In the genomic region with DNA sequence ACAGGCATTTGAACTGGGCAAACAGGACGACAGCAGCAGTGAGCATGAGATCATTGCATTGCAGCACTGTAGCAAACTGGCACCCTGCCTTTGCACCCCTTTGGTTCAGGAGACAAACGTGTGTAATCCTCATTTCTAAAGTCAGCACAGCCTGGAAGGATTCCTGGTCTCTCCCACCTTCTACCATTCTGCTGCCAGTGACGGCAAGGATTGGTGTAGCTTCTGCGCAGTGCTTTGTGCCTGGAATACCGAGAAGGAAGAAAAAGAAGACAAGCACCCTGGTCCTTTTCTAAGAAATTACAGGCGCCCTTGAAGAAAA, we compare ENCODE assay signal across 8 cellular contexts.
DNase-seq lines count a peak whose midpoint lies in the region; ATAC-seq, FAIRE-seq and TF ChIP-seq lines count a peak whose summit lies in the region.

No MANE protein-coding gene starts in this region.

- H3K27ac Mint-ChIP-seq in HFFc6 = peak overlapping the region; percentile 96

- H3K27me3 ChIP-seq in effector memory CD4-positive, alpha-beta T cell (replicated peaks; ENCODE audit: control insufficient read depth, insufficient read depth, low read length, poor library complexity, severe bottlenecking) = no peaks in the 10 kb centered on the region

- ATAC-seq in HG02759 (IDR thresholded peaks at IDR 0.05; ENCODE audit: unreplicated experiment) (no peak), HG03175 (IDR thresholded peaks at IDR 0.05; ENCODE audit: unreplicated experiment) (no peak)

- H3K4me3 Mint-ChIP-seq in HFFc6 = peak overlapping the region; percentile 95

- peak overlapping the region; percentile 37 for H3K4me3 ChIP-seq in astrocyte of the spinal cord (ENCODE audit: low read depth, low read length)
- H3K4me3 ChIP-seq in effector memory CD4-positive, alpha-beta T cell (ENCODE audit: insufficient read depth, low read depth, low read length, poor library complexity, severe bottlenecking) = no peak overlapping the region

- no peaks in the 10 kb centered on the region for H3K27me3 Mint-ChIP-seq in HFFc6 (ENCODE audit: insufficient read depth)

- no peaks in the 10 kb centered on the region for H3K4me1 ChIP-seq in effector memory CD4-positive, alpha-beta T cell (ENCODE audit: control insufficient read depth, insufficient read depth, low read length, poor library complexity, severe bottlenecking)

- no peaks in the 10 kb centered on the region for H3K9me3 Mint-ChIP-seq in HFFc6

- TF ChIP-seq CTCF in HFFc6 (IDR thresholded peaks at IDR 0.05) = no peak
- no peak for TF ChIP-seq CTCF in astrocyte of the spinal cord (IDR thresholded peaks at IDR 0.05; ENCODE audit: low read depth, low read length)

- DNase-seq in HFFc6 (peak; percentile 87), astrocyte of the spinal cord (ENCODE audit: low read depth, low spot score) (peak; percentile 88), iPS-NIHi11 (ENCODE audit: low spot score) (peak; percentile 14), superior temporal gyrus (ENCODE audit: extremely low spot score) (peak; percentile 93), HTR-8/SVneo (ENCODE audit: insufficient read length, low spot score) (no peak)
- no peak for DNase-seq in effector memory CD4-positive, alpha-beta T cell

- no peak overlapping the region for H3K27ac ChIP-seq in effector memory CD4-positive, alpha-beta T cell (ENCODE audit: insufficient read depth, low read length, poor library complexity, severe bottlenecking)

- no peaks in the 10 kb centered on the region for H3K36me3 ChIP-seq in effector memory CD4-positive, alpha-beta T cell (ENCODE audit: control insufficient read depth, insufficient read depth, low read length)

- in situ Hi-C loops in astrocyte of the spinal cord (cut with HindIII; ENCODE audit: low sequenced_read_pairs) = no loop called here

- peaks cover 41% of the 10 kb centered on the region for H3K4me1 Mint-ChIP-seq in HFFc6 (ENCODE audit: low read depth)

- no peaks in the 10 kb centered on the region for H3K36me3 Mint-ChIP-seq in HFFc6 (ENCODE audit: low read depth)

- no peaks in the 10 kb centered on the region for H3K9me3 ChIP-seq in effector memory CD4-positive, alpha-beta T cell (ENCODE audit: control insufficient read depth, low read length)

- no peak for FAIRE-seq in HTR-8/SVneo (lab: Jason Lieb, UNC)

Comparison
In these comparisons a context has a peak if more than half of its experiments do, and no peak if none do; other contexts are left out.
1. DNase-seq: peak in HFFc6 (single experiment), astrocyte of the spinal cord (single experiment), iPS-NIHi11 (single experiment) and superior temporal gyrus (single experiment); none in HTR-8/SVneo (single experiment) and effector memory CD4-positive, alpha-beta T cell (0 of 3).